16 cellular contexts compared by ENCODE assay signal in genomic region chr15:86384191-86384590, GRCh38.
DNase-seq lines count a peak whose midpoint lies in the region; ATAC-seq and TF ChIP-seq lines count a peak whose summit lies in the region.
"Had no signal": no experiment of that assay in that cellular context is flagged by ENCODE, and none has a peak within 500 bp of the region (broad histone marks: within the 10 kb centered on the region; RNA-seq: fewer than 3 reads in every experiment).

No MANE protein-coding gene starts in this region.

- H3K36me3 Mint-ChIP-seq in WTC11 = no peaks in the 10 kb centered on the region

- TF ChIP-seq CTCF in WTC11 (IDR thresholded peaks at IDR 0.05) (no peak), GM20000 (IDR thresholded peaks at IDR 0.05; ENCODE audit: extremely low read depth, missing control alignments) (no peak)

- DNase-seq in LHCN-M2 (ENCODE audit: low read depth) (peak; percentile 3), NCI-H524 (lab: John Stamatoyannopoulos, UW) (peak; percentile 88 to 89), WTC11 (ENCODE audit: low spot score) (no peak), sciatic nerve (ENCODE audit: low spot score) (no peak), GM20000 (ENCODE audit: low spot score) (no peak), amygdala (lab: John Stamatoyannopoulos, UW) (no peak)
- DNase-seq in activated CD4-positive, CD25-positive, alpha-beta regulatory T cell (lab: John Stamatoyannopoulos, UW) = no peak
- DNase-seq: NCI-H1436, NCI-H2029 treated with DMSO at 0.1 percent for 48 hours, NCI-H446 treated with DMSO at 0.1 percent for 48 hours, PC-3, RPMI8226, SHP77 treated with DMSO at 0.1 percent for 48 hours had no signal

- no peaks in the 10 kb centered on the region for H3K27me3 Mint-ChIP-seq in WTC11 (ENCODE audit: low read depth)
- H3K27me3 Mint-ChIP-seq: B cell had no signal

- H3K9me3 Mint-ChIP-seq in WTC11 = peaks cover 10% of the 10 kb centered on the region
- H3K9me3 Mint-ChIP-seq: T-helper 1 cell treated with Interleukin-12 subunit alpha and Interleukin-12 subunit beta and Interleukin-4 antibody, amounts not matched to agents 30 μg/mL and 1 μg/mL, for 36 hours had no signal

- CTCF ChIA-PET in WTC11 (lab: Charles Lee) = interaction anchor here (1.4 kb wide), 1 partner anchor 151 kb away, joined by 3 read pairs; no protein-coding TSS in a partner anchor

- no peak for ATAC-seq in WTC11
- ATAC-seq in sciatic nerve = peak; percentile 51
- ATAC-seq: K562, PC-3 had no signal

- intact Hi-C loops in sciatic nerve (cut with DNase I) = no loop called here

- H3K4me1 Mint-ChIP-seq in WTC11 = peaks cover 31% of the 10 kb centered on the region
- H3K4me1 Mint-ChIP-seq: B cell had no signal

- POLR2A ChIA-PET in WTC11 (lab: Charles Lee) = no interaction called here

- H3K4me3 Mint-ChIP-seq in WTC11 = no peak overlapping the region
- H3K4me3 Mint-ChIP-seq: B cell; T-helper 1 cell treated with Interleukin-12 subunit alpha and Interleukin-12 subunit beta and Interleukin-4 antibody, amounts not matched to agents 30 μg/mL and 1 μg/mL, for 36 hours had no signal

- H3K27ac Mint-ChIP-seq in WTC11 = 0 out of 2 replicates have a peak overlapping the region, but pooled peaks have one; percentile 4
- H3K27ac Mint-ChIP-seq: B cell; T-helper 1 cell treated with Interleukin-12 subunit alpha and Interleukin-12 subunit beta and Interleukin-4 antibody, amounts not matched to agents 30 μg/mL and 1 μg/mL, for 36 hours had no signal

TF ChIP-seq in WTC11, 78 proteins besides CTCF, POLR2A, EP300 and RAD21:
- no peak for TF ChIP-seq SMAD4 (CRISPR knock-in tag; IDR thresholded peaks at IDR 0.05)
- TF ChIP-seq ZNF416 (CRISPR knock-in tag; IDR thresholded peaks at IDR 0.05) = no peak
- TF ChIP-seq RORB (CRISPR knock-in tag; IDR thresholded peaks at IDR 0.05) = no peak
- TF ChIP-seq MYBL2 (CRISPR knock-in tag; IDR thresholded peaks at IDR 0.05) = no peak
- TF ChIP-seq NFE2L1 (CRISPR knock-in tag; IDR thresholded peaks at IDR 0.05) = no peak
- TF ChIP-seq ZNF425 (CRISPR knock-in tag; conservative IDR thresholded peaks at IDR 0.05) = no peak
- no peak for TF ChIP-seq ERG (CRISPR knock-in tag; IDR thresholded peaks at IDR 0.05)
- no peak for TF ChIP-seq NR3C1 (CRISPR knock-in tag; conservative IDR thresholded peaks at IDR 0.05; ENCODE audit: low read depth)
- no peak for TF ChIP-seq STAT6 (CRISPR knock-in tag; conservative IDR thresholded peaks at IDR 0.05; ENCODE audit: low read depth)
- TF ChIP-seq HMGA2 (CRISPR knock-in tag; IDR thresholded peaks at IDR 0.05) = no peak

Comparison
In these comparisons a context has a peak if more than half of its experiments do, and no peak if none do; other contexts are left out.
1. DNase-seq: peak in LHCN-M2 (single experiment) and NCI-H524 (2 of 2); none in WTC11 (single experiment), sciatic nerve (single experiment), GM20000 (single experiment), amygdala (0 of 56) and activated CD4-positive, CD25-positive, alpha-beta regulatory T cell (0 of 4).